10 cellular contexts compared by ENCODE assay signal in genomic region chr1:221987860-221988520, GRCh38.
DNase-seq lines count a peak whose midpoint lies in the region; TF ChIP-seq lines count a peak whose summit lies in the region.
"Had no signal": no experiment of that assay in that cellular context is flagged by ENCODE, and none has a peak within 500 bp of the region (broad histone marks: within the 10 kb centered on the region; RNA-seq: fewer than 3 reads in every experiment).

No MANE protein-coding gene starts in this region.

- no peaks in the 10 kb centered on the region for H3K36me3 ChIP-seq in sigmoid colon

- H3K4me1 ChIP-seq in sigmoid colon = peaks cover 0 to 16% (median 5%) of the 10 kb centered on the region in 4 donors

- H3K27ac ChIP-seq in sigmoid colon = no peak overlapping the region

- 67 to 80% methylated on average over 6 of the region's 6 CpGs for WGBS in sigmoid colon, 2 donors

- TF ChIP-seq POLR2A in sigmoid colon (IDR thresholded peaks at IDR 0.05) = no peak

- TF ChIP-seq CTCF in sigmoid colon (IDR thresholded peaks at IDR 0.05) = no peak

- H3K27me3 ChIP-seq in sigmoid colon = no peaks in the 10 kb centered on the region

- no peak for TF ChIP-seq EP300 in sigmoid colon (IDR thresholded peaks at IDR 0.05)

- intact Hi-C loops in sigmoid colon (cut with DNase I) = no loop called here

- DNase-seq in Ammon's horn (ENCODE audit: low spot score) = peak; percentile 49
- peak; percentile 71 for DNase-seq in HS-5 (ENCODE audit: low read depth)
- DNase-seq in T1000 (lab: John Stamatoyannopoulos, UW) = peak; percentile 5
- DNase-seq in hepatic stellate cell (ENCODE audit: low spot score) = peak; percentile 64
- DNase-seq in GOT3 (lab: John Stamatoyannopoulos, UW) = no peak
- no peak for DNase-seq in RPMI8226
- DNase-seq in sigmoid colon = no peak
- no peak for DNase-seq in activated T-cell treated with anti-CD3 and anti-CD28 coated beads for 4 hours
- DNase-seq: activated gamma-delta T cell treated with Interleukin-2 at 50 U/mL for 16 hours; stimulated activated CD4-positive, alpha-beta T cell treated with anti-CD3 and anti-CD28 coated beads, Interleukin-4, amount 100 ng/mL, for 1 hour had no signal

- H3K9me3 ChIP-seq in sigmoid colon = no peaks in the 10 kb centered on the region

- no peak overlapping the region for H3K4me3 ChIP-seq in sigmoid colon

Comparison
In these comparisons a context has a peak if more than half of its experiments do, and no peak if none do; other contexts are left out.
1. DNase-seq: peak in Ammon's horn (single experiment), HS-5 (single experiment), T1000 (single experiment) and hepatic stellate cell (single experiment); none in GOT3 (single experiment), RPMI8226 (single experiment), sigmoid colon (single experiment) and activated T-cell treated with anti-CD3 and anti-CD28 coated beads for 4 hours (single experiment).